19 cellular contexts compared by ENCODE assay signal in genomic region chr17:70254735-70255460, GRCh38.
DNase-seq lines count a peak whose midpoint lies in the region; TF ChIP-seq lines count a peak whose summit lies in the region.
"Had no signal": no experiment of that assay in that cellular context is flagged by ENCODE, and none has a peak within 500 bp of the region (broad histone marks: within the 10 kb centered on the region; RNA-seq: fewer than 3 reads in every experiment).

No MANE protein-coding gene starts in this region.

- H3K27me3 ChIP-seq in hepatocyte: no peaks in the 10 kb centered on the region
- H3K27me3 ChIP-seq: SJSA1 had no signal

- H3K27ac ChIP-seq in hepatocyte: no peak overlapping the region
- H3K27ac ChIP-seq: SJSA1 had no signal

- peak; percentile 37 for DNase-seq in HT1080 (ENCODE audit: low read depth)
- DNase-seq in RKO (ENCODE audit: low spot score): peak; percentile 17
- peak; percentile 26 for DNase-seq in choroid plexus epithelial cell (ENCODE audit: low read depth)
- DNase-seq in myocyte (ENCODE audit: low read depth): peak; percentile 77
- no peak for DNase-seq in hepatocyte (ENCODE audit: low spot score)
- no peak for DNase-seq in T-helper 2 cell
- DNase-seq in anterior cingulate cortex (lab: John Stamatoyannopoulos, UW): no peak
- DNase-seq: ACHN, AML-193, COR-L47, EL, HFFc6, NCI-H146, NCI-H2081, NCI-H345, NCI-H526, SW 1271 had no signal

- WGBS in hepatocyte (ENCODE audit: low lambda C conversion rate, missing lambda C conversion rate): 82% methylated on average over 2 of the region's 2 CpGs

- H3K4me1 ChIP-seq in hepatocyte (ENCODE audit: insufficient read depth): no peaks in the 10 kb centered on the region

- no peak overlapping the region for H3K4me2 ChIP-seq in hepatocyte

- no peaks in the 10 kb centered on the region for H3K9me3 ChIP-seq in hepatocyte (ENCODE audit: low read depth)
- H3K9me3 ChIP-seq: SJSA1 had no signal

- TF ChIP-seq CTCF in choroid plexus epithelial cell (conservative IDR thresholded peaks at IDR 0.05; ENCODE audit: low read depth, low read length): no peak
- TF ChIP-seq CTCF in hepatocyte (IDR thresholded peaks at IDR 0.05; ENCODE audit: poor library complexity): no peak

- H3K36me3 ChIP-seq in hepatocyte (replicated peaks; ENCODE audit: insufficient read depth, low read depth): no peaks in the 10 kb centered on the region
- H3K36me3 ChIP-seq: SJSA1 had no signal

- H3K79me2 ChIP-seq in hepatocyte: no peaks in the 10 kb centered on the region

- no peaks in the 10 kb centered on the region for H3K9me2 ChIP-seq in hepatocyte (replicated peaks; ENCODE audit: insufficient read depth)

- no peak overlapping the region for H3K4me3 ChIP-seq in choroid plexus epithelial cell (ENCODE audit: low read depth, low read length)
- H3K4me3 ChIP-seq in hepatocyte: no peak overlapping the region
- H3K4me3 ChIP-seq: K562, SJSA1 had no signal

- H4K20me1 ChIP-seq in hepatocyte (ENCODE audit: insufficient read depth, poor library complexity, severe bottlenecking): no peaks in the 10 kb centered on the region

- H2AFZ ChIP-seq in hepatocyte: no peak overlapping the region

Comparison
In these comparisons a context has a peak if more than half of its experiments do, and no peak if none do; other contexts are left out.
1. DNase-seq: peak in HT1080 (single experiment), RKO (single experiment), choroid plexus epithelial cell (single experiment) and myocyte (single experiment); none in hepatocyte (single experiment), T-helper 2 cell (0 of 5) and anterior cingulate cortex (0 of 58).